Comparison of ENCODE assay signal across 13 cellular contexts in genomic region chr7:144786079-144786478, GRCh38. TPM values are rescaled to one million over a fixed set of nuclear protein-coding genes. Genes with fewer than 3 reads are reported as not detected.
DNase-seq lines count a peak whose midpoint lies in the region; ATAC-seq lines count a peak whose summit lies in the region.
"Had no signal": no experiment of that assay in that cellular context is flagged by ENCODE, and none has a peak within 500 bp of the region (broad histone marks: within the 10 kb centered on the region; RNA-seq: fewer than 3 reads in every experiment).

No MANE protein-coding gene starts in this region.

- no peaks in the 10 kb centered on the region for H3K36me3 ChIP-seq in SJCRH30
- H3K36me3 ChIP-seq: BE2C had no signal

- DNase-seq in NCI-H82 treated with DMSO at 0.1 percent for 48 hours (lab: John Stamatoyannopoulos, UW; ENCODE audit: unreplicated experiment) (peak; percentile 35), SJCRH30 (no peak), DMS53 (lab: John Stamatoyannopoulos, UW) (no peak), cerebellum (ENCODE audit: low spot score) (no peak)
- no peak for DNase-seq in effector CD8-positive, alpha-beta T cell (lab: John Stamatoyannopoulos, UW)
- DNase-seq: BE2C; DMS79; NCI-H1694 treated with DMSO at 0.1 percent for 48 hours; NK-92 treated with Interleukin-12 subunit alpha and Interleukin-12 subunit beta, amount 100 ng/mL, for 24 hours; SIG-M5; T-cell had no signal

- no peaks in the 10 kb centered on the region for H3K4me1 ChIP-seq in SJCRH30
- H3K4me1 ChIP-seq: BE2C had no signal

- ATAC-seq in GM21360 (IDR thresholded peaks at IDR 0.05; ENCODE audit: unreplicated experiment), result peak; percentile 22
- ATAC-seq in HG03442 (IDR thresholded peaks at IDR 0.05; ENCODE audit: unreplicated experiment), result peak; percentile 25

- H3K4me3 ChIP-seq in SJCRH30, result no peak overlapping the region

- no peak overlapping the region for H3K27ac ChIP-seq in SJCRH30

- H3K27me3 ChIP-seq in SJCRH30, result no peaks in the 10 kb centered on the region
- H3K27me3 ChIP-seq: BE2C had no signal

- H3K9me3 ChIP-seq in SJCRH30 (replicated peaks), result no peaks in the 10 kb centered on the region
- H3K9me3 ChIP-seq: BE2C had no signal

RNA-seq across cellular contexts. Expression of gene TPK1, which starts 49.8 kb away (rescaled TPM):
- total RNA-seq in SJCRH30 (2014; rRNA removed; shearing (Covaris generic)), result 2.4 and 3.1 TPM in 2 replicates
- 8.0 TPM for total RNA-seq in cerebellum
